Comparison of ENCODE assay signal across 12 cellular contexts in genomic region chr5:73030995-73031394, GRCh38.
DNase-seq lines count a peak whose midpoint lies in the region; ATAC-seq and TF ChIP-seq lines count a peak whose summit lies in the region.
"Had no signal": no experiment of that assay in that cellular context is flagged by ENCODE, and none has a peak within 500 bp of the region (broad histone marks: within the 10 kb centered on the region; RNA-seq: fewer than 3 reads in every experiment).

No MANE protein-coding gene starts in this region.

- no peak overlapping the region for H3K27ac ChIP-seq in neural progenitor cell
- H3K27ac ChIP-seq in tibial artery, result no peak overlapping the region

- H3K79me2 ChIP-seq in neural progenitor cell (ENCODE audit: low read depth), result no peaks in the 10 kb centered on the region

- intact Hi-C loops in tibial artery (cut with DNase I; ENCODE audit: low total_unique reads), result no loop called here

- H3K27me3 ChIP-seq in neural progenitor cell, result no peaks in the 10 kb centered on the region
- H3K27me3 ChIP-seq in tibial artery, result no peaks in the 10 kb centered on the region

- H3K36me3 ChIP-seq in neural progenitor cell (peaks cover 3% of the 10 kb centered on the region), tibial artery (peaks cover 17 to 29% (median 20%) of the 10 kb centered on the region in 3 donors)

- no peaks in the 10 kb centered on the region for H4K20me1 ChIP-seq in neural progenitor cell (ENCODE audit: low read depth)

- H3K9me3 Mint-ChIP-seq in neural progenitor cell, result no peaks in the 10 kb centered on the region
- no peaks in the 10 kb centered on the region for H3K9me3 Mint-ChIP-seq in stimulated activated naive B cell treated with anti-CD40 and anti-IgM and Interleukin-4, amounts not matched to agents 10 μg/mL and 1 μg/mL and 100 μg/mL, for 72 hours
- H3K9me3 Mint-ChIP-seq: IgD-negative memory B cell; naive thymus-derived CD4-positive, alpha-beta T cell had no signal

- DNase-seq in EL, result peak; percentile 93
- DNase-seq in NCI-H226, result peak; percentile 84
- peak; percentile 93 for DNase-seq in epithelial cell of esophagus (ENCODE audit: low read depth)
- DNase-seq in neural progenitor cell (ENCODE audit: low spot score), result peak; percentile 53
- no peak for DNase-seq in tibial artery
- DNase-seq in DMS79 (lab: John Stamatoyannopoulos, UW), result no peak
- no peak for DNase-seq in stimulated activated naive B cell treated with anti-CD40 and anti-IgM and Interleukin-4, amounts not matched to agents 10 μg/mL and 1 μg/mL and 100 μg/mL, for 72 hours
- DNase-seq: activated CD8-positive, alpha-beta memory T cell treated with anti-CD3 and anti-CD28 coated beads, Interleukin-2, amount 50 U/mL, for 48 hours; effector CD8-positive, alpha-beta T cell; naive thymus-derived CD4-positive, alpha-beta T cell had no signal

- no peak overlapping the region for H2AFZ ChIP-seq in neural progenitor cell (replicated peaks)

- H3K36me3 Mint-ChIP-seq in neural progenitor cell, result peaks cover 2% of the 10 kb centered on the region
- H3K36me3 Mint-ChIP-seq in stimulated activated naive B cell treated with anti-CD40 and anti-IgM and Interleukin-4, amounts not matched to agents 10 μg/mL and 1 μg/mL and 100 μg/mL, for 72 hours, result peaks cover 0 to 3% of the 10 kb centered on the region in 2 donors
- H3K36me3 Mint-ChIP-seq: naive thymus-derived CD4-positive, alpha-beta T cell had no signal

- H3K4me1 Mint-ChIP-seq in neural progenitor cell, result peaks cover 13% of the 10 kb centered on the region
- no peaks in the 10 kb centered on the region for H3K4me1 Mint-ChIP-seq in stimulated activated naive B cell treated with anti-CD40 and anti-IgM and Interleukin-4, amounts not matched to agents 10 μg/mL and 1 μg/mL and 100 μg/mL, for 72 hours
- H3K4me1 Mint-ChIP-seq: IgD-negative memory B cell; naive thymus-derived CD4-positive, alpha-beta T cell had no signal

- no peak overlapping the region for H3K9ac ChIP-seq in neural progenitor cell

- no peak overlapping the region for H3K4me2 ChIP-seq in neural progenitor cell

- no peak for TF ChIP-seq CTCF in epithelial cell of esophagus (IDR thresholded peaks at IDR 0.05; ENCODE audit: insufficient read depth, low read depth, low read length, missing control alignments)
- TF ChIP-seq CTCF in neural progenitor cell (IDR thresholded peaks at IDR 0.05), result no peak
- no peak for TF ChIP-seq CTCF in tibial artery (IDR thresholded peaks at IDR 0.05)

- no peaks in the 10 kb centered on the region for H3K27me3 Mint-ChIP-seq in neural progenitor cell (ENCODE audit: insufficient read depth, low read depth)
- no peaks in the 10 kb centered on the region for H3K27me3 Mint-ChIP-seq in stimulated activated naive B cell treated with anti-CD40 and anti-IgM and Interleukin-4, amounts not matched to agents 10 μg/mL and 1 μg/mL and 100 μg/mL, for 72 hours
- H3K27me3 Mint-ChIP-seq: IgD-negative memory B cell had no signal

- no peaks in the 10 kb centered on the region for H3F3A ChIP-seq in neural progenitor cell (ENCODE audit: low read depth)

- H3K9me3 ChIP-seq in neural progenitor cell (ENCODE audit: low read depth) (no peaks in the 10 kb centered on the region), tibial artery (no peaks in the 10 kb centered on the region)

- H3K27ac Mint-ChIP-seq in neural progenitor cell, result no peak overlapping the region
- no peak overlapping the region for H3K27ac Mint-ChIP-seq in stimulated activated naive B cell treated with anti-CD40 and anti-IgM and Interleukin-4, amounts not matched to agents 10 μg/mL and 1 μg/mL and 100 μg/mL, for 72 hours
- H3K27ac Mint-ChIP-seq: IgD-negative memory B cell; naive thymus-derived CD4-positive, alpha-beta T cell had no signal

- H3K4me1 ChIP-seq in neural progenitor cell (peaks cover 14% of the 10 kb centered on the region), tibial artery (peaks cover 0 to 10% (median 0%) of the 10 kb centered on the region in 4 donors)

- ATAC-seq in HG02884 (IDR thresholded peaks at IDR 0.05; ENCODE audit: unreplicated experiment), result no peak
- no peak for ATAC-seq in stimulated activated naive B cell treated with anti-CD40 and anti-IgM and Interleukin-4, amounts not matched to agents 10 μg/mL and 1 μg/mL and 100 μg/mL, for 72 hours (replicated peaks)
- ATAC-seq: naive thymus-derived CD4-positive, alpha-beta T cell had no signal

- H3K4me3 Mint-ChIP-seq in neural progenitor cell, result no peak overlapping the region
- no peak overlapping the region for H3K4me3 Mint-ChIP-seq in stimulated activated naive B cell treated with anti-CD40 and anti-IgM and Interleukin-4, amounts not matched to agents 10 μg/mL and 1 μg/mL and 100 μg/mL, for 72 hours
- H3K4me3 Mint-ChIP-seq: IgD-negative memory B cell; naive thymus-derived CD4-positive, alpha-beta T cell had no signal

- H3K4me3 ChIP-seq in epithelial cell of esophagus (ENCODE audit: low read length) (no peak overlapping the region), neural progenitor cell (no peak overlapping the region), tibial artery (no peak overlapping the region)

Comparison
In these comparisons a context has a peak if more than half of its experiments do, and no peak if none do; other contexts are left out.
1. DNase-seq: peak in EL (single experiment), NCI-H226 (single experiment), epithelial cell of esophagus (single experiment) and neural progenitor cell (single experiment); none in tibial artery (0 of 2), DMS79 (single experiment) and stimulated activated naive B cell treated with anti-CD40 and anti-IgM and Interleukin-4, amounts not matched to agents 10 μg/mL and 1 μg/mL and 100 μg/mL, for 72 hours (single experiment).